Comparison of ENCODE assay signal across 8 cellular contexts in genomic region chr9:92728831-92729734, GRCh38. TPM values are rescaled to one million over a fixed set of nuclear protein-coding genes. Genes with fewer than 3 reads are reported as not detected.
DNase-seq lines count a peak whose midpoint lies in the region; ATAC-seq and TF ChIP-seq lines count a peak whose summit lies in the region.

No MANE protein-coding gene starts in this region.

- intact Hi-C loops in lower lobe of right lung (cut with DNase I): no loop called here

- no peak overlapping the region for H3K4me3 ChIP-seq in lower lobe of right lung

- H3K4me1 ChIP-seq in lower lobe of right lung: peaks cover 37% of the 10 kb centered on the region

- H3K27me3 ChIP-seq in lower lobe of right lung (ENCODE audit: low read depth): no peaks in the 10 kb centered on the region

- peak; percentile 50 for TF ChIP-seq CTCF in lower lobe of right lung (IDR thresholded peaks at IDR 0.05)

- peaks cover 27% of the 10 kb centered on the region for H3K36me3 ChIP-seq in lower lobe of right lung

- ATAC-seq in GM19467 (IDR thresholded peaks at IDR 0.05; ENCODE audit: unreplicated experiment): peak; percentile 60
- ATAC-seq in HG03460 (IDR thresholded peaks at IDR 0.05; ENCODE audit: unreplicated experiment): peak; percentile 67
- peak; percentile 66 to 68 for ATAC-seq in lower lobe of right lung

- H3K9me3 ChIP-seq in lower lobe of right lung: no peaks in the 10 kb centered on the region

- H3K27ac ChIP-seq in lower lobe of right lung: no peak overlapping the region

- DNase-seq in EL: peak; percentile 45
- peak; percentile 78 for DNase-seq in amniotic epithelial cell (ENCODE audit: low read depth)
- no peak for DNase-seq in lower lobe of right lung
- no peak for DNase-seq in NCI-H1436 treated with DMSO at 0.1 percent for 48 hours (lab: John Stamatoyannopoulos, UW)
- DNase-seq in T-helper 9 cell: no peak
- no peak for DNase-seq in OCI-M2 (lab: John Stamatoyannopoulos, UW; ENCODE audit: unreplicated experiment)

RNA-seq across cellular contexts. Expression of gene BICD2, which starts 35.5 kb away (rescaled TPM):
- 34.9 TPM for total RNA-seq in lower lobe of right lung

RNA-seq across cellular contexts. Expression of gene IPPK, which starts 59.2 kb away (rescaled TPM):
- 7.3 TPM for total RNA-seq in lower lobe of right lung

Comparison
In these comparisons a context has a peak if more than half of its experiments do, and no peak if none do; other contexts are left out.
1. DNase-seq: peak in EL (single experiment) and amniotic epithelial cell (single experiment); none in lower lobe of right lung (single experiment), NCI-H1436 treated with DMSO at 0.1 percent for 48 hours (single experiment), T-helper 9 cell (single experiment) and OCI-M2 (single experiment).
2. Peak in every context shown above with its lines, with median percentiles within 50 percentile points of each other: ATAC-seq.